In the genomic region with DNA sequence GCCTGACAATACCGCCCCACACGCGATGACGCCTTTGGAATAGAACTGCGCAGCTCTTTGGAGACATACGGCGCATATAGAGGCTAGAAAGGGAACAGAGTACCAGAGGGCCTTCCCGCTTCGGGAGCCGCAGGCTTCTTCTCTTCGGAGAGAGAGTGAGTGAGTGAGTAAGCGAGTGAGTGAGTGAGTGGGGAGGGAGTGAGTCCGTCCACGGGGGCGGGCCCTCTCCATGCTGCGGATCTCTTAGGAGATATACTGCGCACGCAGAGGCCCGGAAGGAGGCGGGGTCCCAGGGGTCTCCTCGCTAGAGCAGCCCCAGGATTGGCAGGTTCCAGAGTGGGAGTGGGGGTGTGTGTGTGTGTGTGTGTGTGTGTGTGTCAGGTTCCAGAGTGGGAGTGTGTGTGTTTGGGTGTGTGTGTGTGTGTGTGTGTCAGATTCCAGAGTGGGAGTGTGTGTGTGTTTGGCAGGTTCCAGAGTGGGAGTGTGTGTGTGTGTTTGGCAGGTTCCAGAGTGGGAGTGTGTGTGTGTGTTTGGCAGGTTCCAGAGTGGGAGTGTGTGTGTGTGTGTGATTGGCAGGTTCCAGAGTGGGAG, we compare ENCODE assay signal across 8 cellular contexts.
DNase-seq lines count a peak whose midpoint lies in the region; ATAC-seq and TF ChIP-seq lines count a peak whose summit lies in the region.

No MANE protein-coding gene starts in this region.

- peak overlapping the region; percentile 67 for H3K4me3 ChIP-seq in A673 (ENCODE audit: low read depth, low read length, poor library complexity, severe bottlenecking)

- DNase-seq in A673 (ENCODE audit: low spot score) (peak; percentile 95), NCI-H510A treated with DMSO at 0.1 percent for 48 hours (lab: John Stamatoyannopoulos, UW) (peak; percentile 54), dermis blood vessel endothelial cell (peak; percentile 85), left lobe of liver (ENCODE audit: low spot score) (peak; percentile 85)
- DNase-seq in activated CD4-positive, alpha-beta T cell treated with anti-CD3 and anti-CD28 coated beads, Interleukin-2, amount 50 U/mL, for 4 hours = peak; percentile 87 to 89
- peak; percentile 81 to 85 for DNase-seq in stimulated activated CD4-positive, alpha-beta T cell treated with anti-CD3 and anti-CD28 coated beads, Interleukin-1b, Interleukin-23, amount 100 ng/mL, for 4 hours (ENCODE audit: low read depth in 2 of 2)

- no peaks in the 10 kb centered on the region for H3K27me3 ChIP-seq in A673 (replicated peaks; ENCODE audit: insufficient read depth, low read depth, low read length, poor library complexity)

- peaks cover 9% of the 10 kb centered on the region for H3K4me1 ChIP-seq in A673 (ENCODE audit: insufficient read depth, low read length, poor library complexity, severe bottlenecking)

- H3K36me3 ChIP-seq in A673 (ENCODE audit: insufficient read depth, low read length, poor library complexity, severe bottlenecking) = no peaks in the 10 kb centered on the region

- CTCF ChIA-PET in A673 (lab: Charles Lee) = no interaction called here

- intact Hi-C loops in A673 (cut with micrococcal nuclease; ENCODE audit: unreplicated experiment) = no loop called here

- H3K27ac ChIP-seq in A673 (ENCODE audit: low read depth, low read length, poor library complexity, severe bottlenecking) = peak overlapping the region; percentile 84

- POLR2A ChIA-PET in A673 (lab: Charles Lee; ENCODE audit: low non-redundant PET) = no interaction called here

- TSS peak; percentile 83 for BruUV-seq in A673 (replicated peaks; lab: Mats Ljungman, UMichigan)

- ATAC-seq in GM18868 (IDR thresholded peaks at IDR 0.05; ENCODE audit: unreplicated experiment) = peak; percentile 57
- peak; percentile 48 for ATAC-seq in HG03108 (IDR thresholded peaks at IDR 0.05; ENCODE audit: unreplicated experiment)
- peak; percentile 68 for ATAC-seq in left lobe of liver

- no peak for TF ChIP-seq CTCF in A673 (conservative IDR thresholded peaks at IDR 0.05; ENCODE audit: low read depth, low read length)

- no peaks in the 10 kb centered on the region for H3K9me3 ChIP-seq in A673 (ENCODE audit: low read depth, low read length, poor library complexity, severe bottlenecking)

Comparison
In these comparisons a context has a peak if more than half of its experiments do, and no peak if none do; other contexts are left out.
1. Peak in every context shown above with its lines: DNase-seq, ATAC-seq, H3K4me3 ChIP-seq and H3K27ac ChIP-seq.